Comparison of ENCODE assay signal across 10 cellular contexts in the genomic region with DNA sequence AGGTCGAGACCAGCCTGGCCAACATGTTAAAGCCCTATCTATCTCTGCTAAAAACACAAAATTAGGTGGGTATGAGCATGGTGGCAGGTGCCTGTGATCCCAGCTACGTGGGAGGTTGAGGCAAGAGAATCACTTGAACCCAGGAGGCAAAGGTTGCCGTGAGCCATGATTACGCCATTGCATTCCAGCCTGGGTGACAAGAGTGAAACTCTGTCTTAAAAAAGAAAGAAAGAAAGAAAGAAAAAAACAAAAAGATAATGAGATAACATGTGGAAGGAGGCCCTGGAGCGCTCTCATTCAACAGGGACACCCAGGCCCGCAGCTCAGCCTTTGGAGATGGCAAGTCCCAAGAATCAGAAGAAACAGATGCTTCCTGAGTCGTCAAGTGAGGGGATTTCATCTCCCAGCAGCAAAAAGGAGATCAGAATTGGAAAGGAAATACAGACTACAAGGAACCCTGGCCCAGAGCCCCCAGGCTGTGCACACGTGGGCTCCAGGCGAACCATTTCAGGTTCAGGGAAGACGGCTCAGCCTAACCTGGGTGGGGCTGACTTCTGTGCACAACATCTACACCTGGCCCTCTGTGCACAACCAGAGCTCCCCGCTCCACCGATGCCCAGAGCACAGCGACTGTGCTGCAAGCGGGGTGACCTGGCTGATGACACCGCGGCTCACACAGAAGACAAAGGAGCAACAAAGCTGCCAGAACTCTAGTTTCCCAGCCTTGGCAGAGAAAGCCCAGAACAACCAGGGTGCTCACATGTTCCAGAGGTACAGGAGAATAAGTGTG. TPM values are rescaled to one million over a fixed set of nuclear protein-coding genes. Genes with fewer than 3 reads are reported as not detected.
DNase-seq lines count a peak whose midpoint lies in the region; ATAC-seq and TF ChIP-seq lines count a peak whose summit lies in the region.
"Had no signal": no experiment of that assay in that cellular context is flagged by ENCODE, and none has a peak within 500 bp of the region (broad histone marks: within the 10 kb centered on the region; RNA-seq: fewer than 3 reads in every experiment).

No MANE protein-coding gene starts in this region.

- no peaks in the 10 kb centered on the region for H3K9me3 Mint-ChIP-seq in activated naive CD4-positive, alpha-beta T cell treated with anti-CD3 and anti-CD28 coated beads, Interleukin-2, amount 10 ng/mL, durations not matched to agents 7 days and 5 days

- H3K36me3 ChIP-seq in BLaER1 treated with 17β-estradiol and CSF1 and Interleukin-3, amounts not matched to agents 10 nM and 100 nM, result peaks cover 0 to 22% (median 0%) of the 10 kb centered on the region in 11 experiments; a peak in 4 of 22 replicates
- H3K36me3 ChIP-seq in breast epithelium (no peaks in the 10 kb centered on the region), right atrium auricular region (no peaks in the 10 kb centered on the region), psoas muscle (ENCODE audit: insufficient read depth in 1 of 2, low read depth in 1 of 2) (no peaks in the 10 kb centered on the region)

- H3K4me3 Mint-ChIP-seq in activated naive CD4-positive, alpha-beta T cell treated with anti-CD3 and anti-CD28 coated beads, Interleukin-2, amount 10 ng/mL, durations not matched to agents 7 days and 5 days, result no peak overlapping the region

- DNase-seq in breast epithelium (ENCODE audit: low spot score in 2 of 2), result peak in 1 of 2 donors; percentile 34
- no peak for DNase-seq in right atrium auricular region (ENCODE audit: low spot score)
- DNase-seq in psoas muscle, result no peak
- no peak for DNase-seq in activated naive CD4-positive, alpha-beta T cell treated with anti-CD3 and anti-CD28 coated beads, Interleukin-2, amount 10 ng/mL, durations not matched to agents 7 days and 5 days
- no peak for DNase-seq in DMS 273 (lab: John Stamatoyannopoulos, UW; ENCODE audit: unreplicated experiment)
- DNase-seq in NCI-H187 (lab: John Stamatoyannopoulos, UW), result no peak
- DNase-seq in NOMO-1 treated with dmso at 0.1 percent for 144 hours (lab: John Stamatoyannopoulos, UW; ENCODE audit: unreplicated experiment), result no peak
- DNase-seq: AML-193, amniotic stem cell had no signal

- no peak for TF ChIP-seq CTCF in breast epithelium (IDR thresholded peaks at IDR 0.05)
- TF ChIP-seq CTCF in right atrium auricular region (IDR thresholded peaks at IDR 0.05), result no peak
- no peak for TF ChIP-seq CTCF in psoas muscle (IDR thresholded peaks at IDR 0.05)

- H3K27ac ChIP-seq in BLaER1 treated with 17β-estradiol and CSF1 and Interleukin-3, amounts not matched to agents 10 nM and 100 nM, result peak overlapping the region in 10 of 11 experiments; percentile 45 to 91 (median 81); a peak in 20 of 22 replicates
- peak overlapping the region; percentile 10 to 76 for H3K27ac ChIP-seq in breast epithelium
- H3K27ac ChIP-seq in right atrium auricular region, result peak overlapping the region; percentile 68 to 81
- peak overlapping the region; percentile 61 for H3K27ac ChIP-seq in psoas muscle

- no peaks in the 10 kb centered on the region for H3K36me3 Mint-ChIP-seq in activated naive CD4-positive, alpha-beta T cell treated with anti-CD3 and anti-CD28 coated beads, Interleukin-2, amount 10 ng/mL, durations not matched to agents 7 days and 5 days

- no peaks in the 10 kb centered on the region; a peak in 1 of 22 replicates for H3K9me3 ChIP-seq in BLaER1 treated with 17β-estradiol and CSF1 and Interleukin-3, amounts not matched to agents 10 nM and 100 nM (replicated peaks in 1 of 11)
- H3K9me3 ChIP-seq in breast epithelium (no peaks in the 10 kb centered on the region), right atrium auricular region (no peaks in the 10 kb centered on the region), psoas muscle (no peaks in the 10 kb centered on the region)

- H3K4me3 ChIP-seq in BLaER1 treated with 17β-estradiol and CSF1 and Interleukin-3, amounts not matched to agents 10 nM and 100 nM, result peak overlapping the region; percentile 9 to 61 (median 46); a peak in 15 of 20 replicates
- H3K4me3 ChIP-seq in breast epithelium, result peak overlapping the region in 1 of 3 donors; percentile 48
- H3K4me3 ChIP-seq in right atrium auricular region, result no peak overlapping the region
- peak overlapping the region; percentile 41 for H3K4me3 ChIP-seq in psoas muscle

- peaks cover 77 to 96% (median 82%) of the 10 kb centered on the region in 10 experiments for H3K4me1 ChIP-seq in BLaER1 treated with 17β-estradiol and CSF1 and Interleukin-3, amounts not matched to agents 10 nM and 100 nM
- peaks cover 5 to 13% of the 10 kb centered on the region in 2 donors for H3K4me1 ChIP-seq in breast epithelium
- peaks cover 0 to 67% of the 10 kb centered on the region in 2 donors for H3K4me1 ChIP-seq in right atrium auricular region
- H3K4me1 ChIP-seq in psoas muscle, result peaks cover 10% of the 10 kb centered on the region

- no peaks in the 10 kb centered on the region for H3K27me3 Mint-ChIP-seq in activated naive CD4-positive, alpha-beta T cell treated with anti-CD3 and anti-CD28 coated beads, Interleukin-2, amount 10 ng/mL, durations not matched to agents 7 days and 5 days

- 68 to 73% (median 71%) methylated on average over 16 of the region's 16 CpGs for WGBS in psoas muscle, 3 donors

- peak overlapping the region; percentile 27 to 83 (median 70); a peak in 20 of 22 replicates for H3K9ac ChIP-seq in BLaER1 treated with 17β-estradiol and CSF1 and Interleukin-3, amounts not matched to agents 10 nM and 100 nM

- H4K20me1 ChIP-seq in BLaER1 treated with 17β-estradiol and CSF1 and Interleukin-3, amounts not matched to agents 10 nM and 100 nM, result peaks cover 0 to 40% (median 6%) of the 10 kb centered on the region in 11 experiments; a peak in 14 of 22 replicates

- CTCF ChIA-PET in activated naive CD4-positive, alpha-beta T cell treated with anti-CD3 and anti-CD28 coated beads, Interleukin-2, amount 10 ng/mL, durations not matched to agents 7 days and 5 days (lab: Charles Lee), result interaction anchor here (0.9 kb wide), 1 partner anchor 101 kb away, joined by 3 read pairs; no protein-coding TSS in a partner anchor

- no peaks in the 10 kb centered on the region for H3K27me3 ChIP-seq in BLaER1 treated with 17β-estradiol and CSF1 and Interleukin-3, amounts not matched to agents 10 nM and 100 nM
- no peaks in the 10 kb centered on the region for H3K27me3 ChIP-seq in breast epithelium
- no peaks in the 10 kb centered on the region for H3K27me3 ChIP-seq in right atrium auricular region
- no peaks in the 10 kb centered on the region for H3K27me3 ChIP-seq in psoas muscle (ENCODE audit: insufficient read depth in 3 of 3, low read length in 2 of 3)

- H3K4me1 Mint-ChIP-seq in activated naive CD4-positive, alpha-beta T cell treated with anti-CD3 and anti-CD28 coated beads, Interleukin-2, amount 10 ng/mL, durations not matched to agents 7 days and 5 days, result no peaks in the 10 kb centered on the region

- peak; percentile 27 to 58 (median 38) for ATAC-seq in psoas muscle

- H3K4me2 ChIP-seq in BLaER1 treated with 17β-estradiol and CSF1 and Interleukin-3, amounts not matched to agents 10 nM and 100 nM, result peak overlapping the region; percentile 82 to 98 (median 95)

- intact Hi-C loops in breast epithelium (cut with DNase I; ENCODE audit: low total_unique reads), result no loop called here
- intact Hi-C loops in psoas muscle (cut with DNase I), result loop anchor here in 1 of 2 donors (5.0 kb wide), 1 partner anchor 49 kb away; no protein-coding TSS in a partner anchor

- no peak overlapping the region for H3K27ac Mint-ChIP-seq in activated naive CD4-positive, alpha-beta T cell treated with anti-CD3 and anti-CD28 coated beads, Interleukin-2, amount 10 ng/mL, durations not matched to agents 7 days and 5 days

- no peak for TF ChIP-seq POLR2A in breast epithelium (IDR thresholded peaks at IDR 0.05)

RNA-seq across cellular contexts. Expression of a gene that starts 33.2 kb away (rescaled TPM):
- 10 to 100 TPM; 11.3 to 31.4 (median 24.9) TPM for total RNA-seq in breast epithelium
- total RNA-seq in right atrium auricular region, result 10 to 100 TPM; 26.3 to 38.8 TPM
- 10 to 100 TPM; 14.6 to 20.2 (median 15.0) TPM for total RNA-seq in psoas muscle
- 10 to 100 TPM in 2 of 3 donors, 1 to 10 TPM in 1; 7.1 to 19.3 (median 17.6) TPM for polyA plus RNA-seq in psoas muscle

Comparison
In these comparisons a context has a peak if more than half of its experiments do, and no peak if none do; other contexts are left out.
1. H3K4me3 ChIP-seq: peak in BLaER1 treated with 17β-estradiol and CSF1 and Interleukin-3, amounts not matched to agents 10 nM and 100 nM (10 of 10) and psoas muscle (single experiment); none in right atrium auricular region (0 of 2).
2. Peak in every context shown above with its lines, with median percentiles within 50 percentile points of each other: H3K27ac ChIP-seq.